21 cellular contexts compared by ENCODE assay signal in the genomic region with DNA sequence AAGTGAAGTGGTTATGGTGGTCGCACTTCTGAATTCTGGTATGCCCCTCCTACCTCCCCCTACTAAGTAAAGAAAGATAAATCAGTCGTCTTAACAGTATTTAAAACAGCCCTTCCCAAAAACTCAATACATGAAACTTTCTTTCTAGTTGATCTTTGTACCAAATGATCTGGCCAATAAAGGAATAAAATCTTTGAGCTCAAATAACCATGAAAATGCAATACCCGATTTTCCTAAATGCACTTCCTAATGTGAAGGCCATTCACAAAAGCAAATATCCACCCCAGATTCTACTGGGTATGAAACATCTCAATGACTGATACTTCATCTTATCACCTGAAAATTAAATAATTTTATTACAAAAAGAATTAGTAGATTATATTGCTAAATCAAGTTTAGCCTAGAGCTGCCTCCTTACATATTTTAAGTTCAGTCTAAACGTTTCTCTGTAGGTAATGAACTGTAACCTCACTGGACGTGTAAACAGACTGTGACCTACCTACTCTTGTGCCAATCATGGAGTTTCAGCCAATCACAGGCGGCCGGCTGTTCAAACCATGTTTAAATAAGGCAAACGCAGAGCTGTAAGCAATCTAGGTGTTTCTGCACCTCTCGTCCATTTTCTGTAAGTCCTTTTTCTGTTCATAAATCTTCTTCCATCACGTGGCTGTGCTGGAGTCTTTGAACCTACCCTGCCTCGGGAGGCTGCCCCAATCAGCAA.
DNase-seq lines count a peak whose midpoint lies in the region; ATAC-seq and TF ChIP-seq lines count a peak whose summit lies in the region.
"Had no signal": no experiment of that assay in that cellular context is flagged by ENCODE, and none has a peak within 500 bp of the region (broad histone marks: within the 10 kb centered on the region; RNA-seq: fewer than 3 reads in every experiment).

No MANE protein-coding gene starts in this region.

- H2BK5ac ChIP-seq in mesenchymal stem cell (ENCODE audit: low read depth, low read length, poor library complexity, severe bottlenecking), result no peak overlapping the region

- H3K18ac ChIP-seq in mesenchymal stem cell (ENCODE audit: low read depth in 1 of 2, low read length in 2 of 2), result peak overlapping the region in 1 of 2 experiments; percentile 43

- H3F3A ChIP-seq in PC-3 (ENCODE audit: low read length, unreplicated experiment), result no peaks in the 10 kb centered on the region

- H3K4me1 ChIP-seq in PC-3 (ENCODE audit: insufficient read depth, low read length) (peaks cover 48% of the 10 kb centered on the region), mesenchymal stem cell (ENCODE audit: control insufficient read depth, insufficient read depth, low read depth, low read length) (peaks cover 1% of the 10 kb centered on the region), tibial artery (peaks cover 0 to 10% (median 3%) of the 10 kb centered on the region in 4 donors)

- intact Hi-C loops in PC-3 (cut with micrococcal nuclease), result loop anchor here (1.0 to 10.0 kb wide), 4 partner anchors 7 to 894 kb away; a partner anchor contains a TSS
- intact Hi-C loops in tibial artery (cut with DNase I; ENCODE audit: low total_unique reads), result no loop called here

- H3K79me1 ChIP-seq in mesenchymal stem cell (replicated peaks; ENCODE audit: low read length, poor library complexity, severe bottlenecking), result peaks cover 4% of the 10 kb centered on the region

- in situ Hi-C loops in brain microvascular endothelial cell (cut with HindIII; ENCODE audit: low pct_ligation_motif_present, low sequenced_read_pairs), result no loop called here

- no peak overlapping the region for H2BK15ac ChIP-seq in mesenchymal stem cell (ENCODE audit: low read depth, poor library complexity, severe bottlenecking)

- peaks cover 32% of the 10 kb centered on the region for H3K79me2 ChIP-seq in PC-3 (ENCODE audit: low read length)

- peak overlapping the region; percentile 77 for H3K9ac ChIP-seq in PC-3 (ENCODE audit: low read length)
- H3K9ac ChIP-seq in mesenchymal stem cell (ENCODE audit: low read length), result peak overlapping the region; percentile 82

- H2AK5ac ChIP-seq in mesenchymal stem cell (ENCODE audit: low read length, severe bottlenecking), result peak overlapping the region; percentile 66

- peak overlapping the region; percentile 47 to 51 for H3K4ac ChIP-seq in mesenchymal stem cell (ENCODE audit: low read depth in 1 of 2, low read length in 2 of 2)

- H3K27ac ChIP-seq in PC-3 (ENCODE audit: low read length), result peak overlapping the region; percentile 99
- peak overlapping the region; percentile 96 for H3K27ac ChIP-seq in brain microvascular endothelial cell
- H3K27ac ChIP-seq in mesenchymal stem cell (ENCODE audit: low read length, poor library complexity, severe bottlenecking), result no peak overlapping the region
- H3K27ac ChIP-seq in tibial artery, result peak overlapping the region; percentile 42 to 55
- H3K27ac ChIP-seq: neutrophil had no signal

- H3K4me2 ChIP-seq in PC-3 (ENCODE audit: low read length), result peak overlapping the region; percentile 64
- H3K4me2 ChIP-seq in mesenchymal stem cell (ENCODE audit: low read length, poor library complexity, severe bottlenecking), result no peak overlapping the region

- no peak overlapping the region for H3K4me3 ChIP-seq in PC-3 (ENCODE audit: low read length)
- H3K4me3 ChIP-seq in brain microvascular endothelial cell (ENCODE audit: low read depth, low read length), result no peak overlapping the region
- no peak overlapping the region for H3K4me3 ChIP-seq in mesenchymal stem cell (ENCODE audit: insufficient read depth in 1 of 2, low read depth in 1 of 2, low read length in 2 of 2)
- H3K4me3 ChIP-seq in tibial artery, result no peak overlapping the region
- H3K4me3 ChIP-seq: heart left ventricle, sigmoid colon, SJSA1 had no signal

- H2BK120ac ChIP-seq in mesenchymal stem cell (ENCODE audit: low read depth, low read length), result no peak overlapping the region

- H3K9me3 ChIP-seq in PC-3 (ENCODE audit: low read length), result no peaks in the 10 kb centered on the region
- no peaks in the 10 kb centered on the region for H3K9me3 ChIP-seq in mesenchymal stem cell (ENCODE audit: control insufficient read depth, low read length)
- H3K9me3 ChIP-seq in tibial artery, result no peaks in the 10 kb centered on the region
- H3K9me3 ChIP-seq: heart left ventricle, neutrophil, sigmoid colon, SJSA1 had no signal

- ATAC-seq in PC-3, result no peak

- H3K27me3 ChIP-seq in PC-3 (ENCODE audit: low read length) (no peaks in the 10 kb centered on the region), brain microvascular endothelial cell (replicated peaks) (no peaks in the 10 kb centered on the region), mesenchymal stem cell (ENCODE audit: control insufficient read depth in 1 of 2, insufficient read depth in 1 of 2, low read length in 2 of 2) (no peaks in the 10 kb centered on the region), tibial artery (no peaks in the 10 kb centered on the region)
- H3K27me3 ChIP-seq: heart left ventricle, neutrophil, sigmoid colon, SJSA1 had no signal

- CTCF ChIA-PET in PC-3 (lab: Charles Lee), result no interaction called here

- H2BK12ac ChIP-seq in mesenchymal stem cell (ENCODE audit: low read length in 2 of 2), result peak overlapping the region in 1 of 2 experiments; percentile 84

- TF ChIP-seq CTCF in PC-3 (conservative IDR thresholded peaks at IDR 0.05; ENCODE audit: low read depth, low read length) (no peak), brain microvascular endothelial cell (IDR thresholded peaks at IDR 0.05; ENCODE audit: low read depth, low read length, missing control alignments) (no peak), tibial artery (IDR thresholded peaks at IDR 0.05) (no peak)

- no peak overlapping the region for H3K23ac ChIP-seq in mesenchymal stem cell (ENCODE audit: low read length in 2 of 2)

- H3K36me3 ChIP-seq in PC-3 (ENCODE audit: low read depth, low read length) (no peaks in the 10 kb centered on the region), brain microvascular endothelial cell (replicated peaks) (no peaks in the 10 kb centered on the region), mesenchymal stem cell (ENCODE audit: control insufficient read depth in 1 of 2, insufficient read depth in 2 of 2, low read depth in 1 of 2, low read length in 2 of 2) (no peaks in the 10 kb centered on the region), tibial artery (no peaks in the 10 kb centered on the region)
- H3K36me3 ChIP-seq: heart left ventricle, neutrophil, sigmoid colon, SJSA1 had no signal

- H2AFZ ChIP-seq in PC-3 (ENCODE audit: low read length), result no peak overlapping the region
- no peak overlapping the region for H2AFZ ChIP-seq in mesenchymal stem cell (ENCODE audit: low read depth, low read length)

- DNase-seq in PC-3, result no peak
- no peak for DNase-seq in brain microvascular endothelial cell
- DNase-seq in mesenchymal stem cell, result no peak
- no peak for DNase-seq in tibial artery
- DNase-seq in dermis blood vessel endothelial cell, result no peak
- no peak for DNase-seq in middle frontal gyrus (ENCODE audit: extremely low spot score, low spot score)
- DNase-seq in NCI-H2107 treated with DMSO at 0.1 percent for 48 hours (lab: John Stamatoyannopoulos, UW; ENCODE audit: unreplicated experiment), result no peak
- DNase-seq: activated CD4-positive, alpha-beta T cell treated with anti-CD3 and anti-CD28 coated beads, Interleukin-2, amount 10 ng/mL, durations not matched to agents 7 days and 5 days; aorta; cortex of kidney; GDM1; heart left ventricle; kidney; NCI-H2081 treated with DMSO at 0.1 percent for 48 hours; NCI-H524 treated with DMSO at 0.1 percent for 48 hours; sigmoid colon; stimulated activated CD4-positive, alpha-beta T cell treated with anti-CD3 and anti-CD28 coated beads, Interleukin-4, amount 100 ng/mL, for 1 hour; substantia nigra; T1000 had no signal

- no TSS peak for BruUV-seq in PC-3 (replicated peaks; lab: Mats Ljungman, UMichigan)

- no peak overlapping the region for H3K14ac ChIP-seq in mesenchymal stem cell (ENCODE audit: low read length in 2 of 2)

- H4K20me1 ChIP-seq in PC-3 (ENCODE audit: low read length), result no peaks in the 10 kb centered on the region

- no peak overlapping the region for H4K91ac ChIP-seq in mesenchymal stem cell (ENCODE audit: low read length)

- H4K8ac ChIP-seq in mesenchymal stem cell (ENCODE audit: low read length), result peak overlapping the region; percentile 75

- H3K9me2 ChIP-seq in PC-3 (replicated peaks; ENCODE audit: low read length), result no peaks in the 10 kb centered on the region

- 90% methylated on average over 10 of the region's 11 CpGs for WGBS in mesenchymal stem cell

- POLR2A ChIA-PET in PC-3 (lab: Charles Lee; ENCODE audit: unreplicated experiment), result interaction anchor here (0.7 kb wide), 1 partner anchor 657 kb away, joined by 3 read pairs; no protein-coding TSS in a partner anchor
